Comparison of ENCODE assay signal across 13 cellular contexts in the genomic region with DNA sequence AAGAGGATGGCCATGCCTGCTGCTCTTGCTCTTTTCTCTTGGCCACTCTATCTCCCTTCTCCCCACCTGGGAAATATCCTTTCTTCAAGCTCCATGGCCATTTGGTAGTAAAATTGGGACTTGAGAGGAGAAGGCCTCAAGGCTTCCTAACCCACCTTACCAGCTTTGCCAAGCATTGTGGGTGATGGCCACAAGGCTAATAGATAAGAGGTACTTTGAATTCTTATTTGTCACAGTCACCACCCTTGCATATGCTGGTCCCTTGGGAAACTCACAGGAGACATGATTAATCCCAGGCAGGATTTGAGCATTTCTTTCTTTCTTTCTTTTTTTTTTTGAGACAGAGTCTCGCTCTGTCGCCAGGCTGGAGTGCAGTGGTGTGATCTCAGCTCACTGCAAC. TPM values are rescaled to one million over a fixed set of nuclear protein-coding genes. Genes with fewer than 3 reads are reported as not detected.
A peak's percentile ranks its signal among the peaks of the same experiment; 100 is the strongest.
DNase-seq lines count a peak whose midpoint lies in the region; ATAC-seq and TF ChIP-seq lines count a peak whose summit lies in the region.
"Had no signal": no experiment of that assay in that cellular context is flagged by ENCODE, and none has a peak within 500 bp of the region (broad histone marks: within the 10 kb centered on the region; RNA-seq: fewer than 3 reads in every experiment).

No MANE protein-coding gene starts in this region.

- H3K4me3 Mint-ChIP-seq in T-helper 17 cell = no peak overlapping the region
- no peak overlapping the region for H3K4me3 Mint-ChIP-seq in activated CD8-positive, alpha-beta memory T cell treated with anti-CD3 and anti-CD28 coated beads, Interleukin-2, amount 10 ng/mL, durations not matched to agents 7 days and 5 days
- H3K4me3 Mint-ChIP-seq: CD14-positive monocyte; CD4-positive, alpha-beta memory T cell; H9 had no signal

- DNase-seq in PC-3 (no peak), T-helper 17 cell (no peak), trophoblast cell (peak; percentile 71 to 89), DMS153 (lab: John Stamatoyannopoulos, UW) (no peak), ascending aorta (ENCODE audit: low spot score in 2 of 2) (no peak)
- no peak for DNase-seq in activated CD8-positive, alpha-beta memory T cell treated with anti-CD3 and anti-CD28 coated beads, Interleukin-2, amount 10 ng/mL, durations not matched to agents 7 days and 5 days
- DNase-seq: AML-193; CD4-positive, alpha-beta memory T cell; DMS79 treated with DMSO at 0.1 percent for 48 hours; GF-D8; H9 had no signal

- no peak overlapping the region for H2AK5ac ChIP-seq in trophoblast cell (ENCODE audit: low read length)

- H3K18ac ChIP-seq in trophoblast cell (ENCODE audit: low read length) = no peak overlapping the region

- peaks cover 4% of the 10 kb centered on the region; the same call in 1 of the 2 replicates for H3K79me2 ChIP-seq in PC-3 (ENCODE audit: low read length)
- no peaks in the 10 kb centered on the region for H3K79me2 ChIP-seq in trophoblast cell (ENCODE audit: control insufficient read depth, insufficient read depth, low read length, poor library complexity)

- H2BK120ac ChIP-seq in trophoblast cell (ENCODE audit: insufficient read depth, low read length, poor library complexity) = no peak overlapping the region

- TF ChIP-seq CTCF in PC-3 (conservative IDR thresholded peaks at IDR 0.05; ENCODE audit: low read depth, low read length) = no peak
- TF ChIP-seq CTCF in ascending aorta (IDR thresholded peaks at IDR 0.05) = no peak

- peaks cover 5% of the 10 kb centered on the region for H3K36me3 Mint-ChIP-seq in T-helper 17 cell (ENCODE audit: low read depth)
- H3K36me3 Mint-ChIP-seq in activated CD8-positive, alpha-beta memory T cell treated with anti-CD3 and anti-CD28 coated beads, Interleukin-2, amount 10 ng/mL, durations not matched to agents 7 days and 5 days = peaks cover 20% of the 10 kb centered on the region

- H3K9me2 ChIP-seq in PC-3 (replicated peaks; ENCODE audit: low read length) = no peaks in the 10 kb centered on the region

- POLR2A ChIA-PET in PC-3 (lab: Charles Lee; ENCODE audit: unreplicated experiment) = no interaction called here

- CTCF ChIA-PET in PC-3 (lab: Charles Lee) = no interaction called here
- CTCF ChIA-PET in activated CD8-positive, alpha-beta memory T cell treated with anti-CD3 and anti-CD28 coated beads, Interleukin-2, amount 10 ng/mL, durations not matched to agents 7 days and 5 days (lab: Charles Lee) = no interaction called here

- H3K36me3 ChIP-seq in PC-3 (ENCODE audit: low read depth, low read length) = no peaks in the 10 kb centered on the region
- H3K36me3 ChIP-seq in trophoblast cell (ENCODE audit: control insufficient read depth in 1 of 2, insufficient read depth in 2 of 2, low read length in 2 of 2) = no peaks in the 10 kb centered on the region
- H3K36me3 ChIP-seq in ascending aorta = no peaks in the 10 kb centered on the region

- H3F3A ChIP-seq in PC-3 (ENCODE audit: low read length, unreplicated experiment) = peaks cover 4% of the 10 kb centered on the region

- BruUV-seq in PC-3 (replicated peaks; lab: Mats Ljungman, UMichigan) = no TSS peak

- H3K4me3 ChIP-seq in PC-3 (ENCODE audit: low read length) (no peak overlapping the region), trophoblast cell (ENCODE audit: low read depth, low read length) (no peak overlapping the region), ascending aorta (no peak overlapping the region)

- no peaks in the 10 kb centered on the region for H4K20me1 ChIP-seq in PC-3 (ENCODE audit: low read length)

- H3K23ac ChIP-seq in trophoblast cell (ENCODE audit: low read length) = no peak overlapping the region

- intact Hi-C loops in PC-3 (cut with micrococcal nuclease) = loop anchor here (2.0 kb wide), 1 partner anchor 29 kb away; no protein-coding TSS in a partner anchor
- intact Hi-C loops in ascending aorta (cut with DNase I) = no loop called here

- no peak overlapping the region for H3K14ac ChIP-seq in trophoblast cell (ENCODE audit: low read length)

- H3K4ac ChIP-seq in trophoblast cell (ENCODE audit: low read depth, low read length) = no peak overlapping the region

- peaks cover 54% of the 10 kb centered on the region for H3K4me1 ChIP-seq in PC-3 (ENCODE audit: insufficient read depth, low read length)
- H3K4me1 ChIP-seq in trophoblast cell (ENCODE audit: control insufficient read depth in 1 of 2, insufficient read depth in 2 of 2, low read length in 2 of 2) = peaks cover 2 to 5% of the 10 kb centered on the region in 2 experiments
- H3K4me1 ChIP-seq in ascending aorta = peaks cover 4 to 18% of the 10 kb centered on the region in 2 donors

- H3K4me1 Mint-ChIP-seq in T-helper 17 cell = peaks cover 17% of the 10 kb centered on the region
- H3K4me1 Mint-ChIP-seq in activated CD8-positive, alpha-beta memory T cell treated with anti-CD3 and anti-CD28 coated beads, Interleukin-2, amount 10 ng/mL, durations not matched to agents 7 days and 5 days = peaks cover 21% of the 10 kb centered on the region
- H3K4me1 Mint-ChIP-seq: H9 had no signal

- WGBS in trophoblast cell (ENCODE audit: extremely low coverage, insufficient coverage, insufficient read length) = no CpG with 5 or more reads among the region's 2 CpGs

- no peaks in the 10 kb centered on the region for H3K9me3 Mint-ChIP-seq in activated CD8-positive, alpha-beta memory T cell treated with anti-CD3 and anti-CD28 coated beads, Interleukin-2, amount 10 ng/mL, durations not matched to agents 7 days and 5 days (ENCODE audit: low read depth)
- H3K9me3 Mint-ChIP-seq: CD14-positive monocyte; CD4-positive, alpha-beta memory T cell; H9 had no signal

- peaks cover 2% of the 10 kb centered on the region for H3K79me1 ChIP-seq in trophoblast cell (ENCODE audit: low read length)

- no peak for ATAC-seq in PC-3
- ATAC-seq in T-helper 17 cell = no peak
- no peak for ATAC-seq in HG03095 (IDR thresholded peaks at IDR 0.05; ENCODE audit: unreplicated experiment)
- ATAC-seq in activated CD8-positive, alpha-beta memory T cell treated with anti-CD3 and anti-CD28 coated beads, Interleukin-2, amount 10 ng/mL, durations not matched to agents 7 days and 5 days = no peak

- no peaks in the 10 kb centered on the region for H3K9me3 ChIP-seq in PC-3 (ENCODE audit: low read length)
- H3K9me3 ChIP-seq in T-helper 17 cell (ENCODE audit: control insufficient read depth, low read length, poor library complexity, severe bottlenecking) = no peaks in the 10 kb centered on the region
- no peaks in the 10 kb centered on the region for H3K9me3 ChIP-seq in trophoblast cell (ENCODE audit: insufficient read depth, low read depth, low read length)
- no peaks in the 10 kb centered on the region for H3K9me3 ChIP-seq in ascending aorta

- H3K9ac ChIP-seq in PC-3 (ENCODE audit: low read length) (no peak overlapping the region), trophoblast cell (ENCODE audit: low read length) (no peak overlapping the region)

- no peaks in the 10 kb centered on the region for H3K27me3 ChIP-seq in PC-3 (ENCODE audit: low read length)
- H3K27me3 ChIP-seq in trophoblast cell (ENCODE audit: insufficient read depth, low read length) = no peaks in the 10 kb centered on the region
- no peaks in the 10 kb centered on the region for H3K27me3 ChIP-seq in ascending aorta

- peak overlapping the region; percentile 57 for H4K8ac ChIP-seq in trophoblast cell (ENCODE audit: low read depth, low read length)

- H3K27ac ChIP-seq in PC-3 (ENCODE audit: low read length) (peak overlapping the region; percentile 88; the same call in 1 of the 2 replicates), trophoblast cell (ENCODE audit: low read depth, low read length) (no peak overlapping the region), ascending aorta (no peak overlapping the region)

- H3K4me2 ChIP-seq in PC-3 (ENCODE audit: low read length) (no peak overlapping the region), trophoblast cell (ENCODE audit: low read length) (no peak overlapping the region)

- H2BK5ac ChIP-seq in trophoblast cell (ENCODE audit: low read depth, low read length, poor library complexity) = no peak overlapping the region

- H3K27me3 Mint-ChIP-seq in T-helper 17 cell = no peaks in the 10 kb centered on the region
- no peaks in the 10 kb centered on the region for H3K27me3 Mint-ChIP-seq in activated CD8-positive, alpha-beta memory T cell treated with anti-CD3 and anti-CD28 coated beads, Interleukin-2, amount 10 ng/mL, durations not matched to agents 7 days and 5 days
- H3K27me3 Mint-ChIP-seq: CD4-positive, alpha-beta memory T cell had no signal

- H2AFZ ChIP-seq in PC-3 (ENCODE audit: low read length) (no peak overlapping the region), trophoblast cell (ENCODE audit: insufficient read depth, low read length, poor library complexity) (no peak overlapping the region)

- H4K12ac ChIP-seq in trophoblast cell (ENCODE audit: low read depth, low read length) = no peak overlapping the region

- H2BK12ac ChIP-seq in trophoblast cell (ENCODE audit: low read length) = no peak overlapping the region

- H3K27ac Mint-ChIP-seq in T-helper 17 cell = peak overlapping the region; percentile 85
- H3K27ac Mint-ChIP-seq in activated CD8-positive, alpha-beta memory T cell treated with anti-CD3 and anti-CD28 coated beads, Interleukin-2, amount 10 ng/mL, durations not matched to agents 7 days and 5 days = no peak overlapping the region

- H4K91ac ChIP-seq in trophoblast cell (ENCODE audit: low read depth, low read length) = no peak overlapping the region

RNA-seq across cellular contexts. Expression of a gene that starts 37.2 kb away (rescaled TPM):
- total RNA-seq in PC-3 (2014; rRNA removed) (22.9 and 29.2 TPM in 2 replicates), T-helper 17 cell (1 to 10 TPM; 1.6 to 2.1 TPM), ascending aorta (0.11 TPM)
- 34.5 and 36.5 TPM in 2 replicates for polyA plus RNA-seq in trophoblast cell (2013)
- total RNA-seq in activated CD8-positive, alpha-beta memory T cell treated with anti-CD3 and anti-CD28 coated beads, Interleukin-2, amount 10 ng/mL, durations not matched to agents 7 days and 5 days = 1 to 10 TPM in 1 of 2 experiments, under 1 TPM in 1; 0.26 to 1.3 TPM

Comparison
In these comparisons a context has a peak if more than half of its experiments do, and no peak if none do; other contexts are left out.
1. DNase-seq: peak in trophoblast cell (2 of 2); none in PC-3 (single experiment), T-helper 17 cell (0 of 3), DMS153 (single experiment), ascending aorta (0 of 2) and activated CD8-positive, alpha-beta memory T cell treated with anti-CD3 and anti-CD28 coated beads, Interleukin-2, amount 10 ng/mL, durations not matched to agents 7 days and 5 days (single experiment).